21 cellular contexts compared by ENCODE assay signal in genomic region chr13:93775027-93775426, GRCh38.
DNase-seq lines count a peak whose midpoint lies in the region; ATAC-seq, FAIRE-seq and TF ChIP-seq lines count a peak whose summit lies in the region.
"Had no signal": no experiment of that assay in that cellular context is flagged by ENCODE, and none has a peak within 500 bp of the region (broad histone marks: within the 10 kb centered on the region; RNA-seq: fewer than 3 reads in every experiment).

No MANE protein-coding gene starts in this region.

- H3K4me3 ChIP-seq in IMR-90 (ENCODE audit: insufficient read depth, low read depth, low read length): no peak overlapping the region
- H3K4me3 ChIP-seq in astrocyte (ENCODE audit: insufficient read depth, low read depth, low read length): no peak overlapping the region
- H3K4me3 ChIP-seq in mesenchymal stem cell (ENCODE audit: insufficient read depth in 1 of 2, low read depth in 1 of 2, low read length in 2 of 2): no peak overlapping the region
- H3K4me3 ChIP-seq in tibial artery: no peak overlapping the region
- H3K4me3 ChIP-seq: PC-9, SJCRH30 had no signal

- no peaks in the 10 kb centered on the region for H3K9me3 Mint-ChIP-seq in astrocyte (ENCODE audit: unreplicated experiment)
- H3K9me3 Mint-ChIP-seq: H9 had no signal

- no peak for ATAC-seq in IMR-90 (ENCODE audit: low read depth)

- H3K4me1 ChIP-seq in IMR-90 (ENCODE audit: control insufficient read depth, insufficient read depth, low read length) (peaks cover 9% of the 10 kb centered on the region; the same call in 1 of the 2 replicates), astrocyte (ENCODE audit: insufficient read depth, low read length) (peaks cover 26% of the 10 kb centered on the region), mesenchymal stem cell (ENCODE audit: control insufficient read depth, insufficient read depth, low read depth, low read length) (peaks cover 2% of the 10 kb centered on the region), tibial artery (peaks cover 0 to 67% (median 14%) of the 10 kb centered on the region in 4 donors)
- H3K4me1 ChIP-seq: SJCRH30 had no signal

- H2BK12ac ChIP-seq in mesenchymal stem cell (ENCODE audit: low read length in 2 of 2): no peak overlapping the region

- H3K14ac ChIP-seq in IMR-90 (replicated peaks; ENCODE audit: low read depth, low read length): peak overlapping the region; percentile 10
- no peak overlapping the region for H3K14ac ChIP-seq in mesenchymal stem cell (ENCODE audit: low read length in 2 of 2)

- dilution Hi-C loops in IMR-90 (cut with HindIII; ENCODE audit: low sequenced_read_pairs, unreplicated experiment): no loop called here

- H3K4me2 ChIP-seq in IMR-90 (ENCODE audit: low read depth, low read length): peak overlapping the region; percentile 97; the same call in 1 of the 2 replicates
- H3K4me2 ChIP-seq in astrocyte (ENCODE audit: low read length): peak overlapping the region; percentile 65
- no peak overlapping the region for H3K4me2 ChIP-seq in mesenchymal stem cell (ENCODE audit: low read length, poor library complexity, severe bottlenecking)
- H3K4me2 ChIP-seq: PC-9 had no signal

- no peaks in the 10 kb centered on the region for H3K9me3 ChIP-seq in IMR-90 (ENCODE audit: control insufficient read depth, insufficient read depth, low read length)
- H3K9me3 ChIP-seq in astrocyte (ENCODE audit: insufficient read depth, low read depth, low read length): no peaks in the 10 kb centered on the region
- no peaks in the 10 kb centered on the region for H3K9me3 ChIP-seq in mesenchymal stem cell (ENCODE audit: control insufficient read depth, low read length)
- no peaks in the 10 kb centered on the region for H3K9me3 ChIP-seq in tibial artery
- H3K9me3 ChIP-seq: SJCRH30 had no signal

- CTCF ChIA-PET in IMR-90 (lab: Yijun Ruan, JAX): interaction anchor here (0.9 kb wide), 1 partner anchor 39 kb away, joined by 3 read pairs; no protein-coding TSS in a partner anchor

- H3K23ac ChIP-seq in IMR-90 (ENCODE audit: low read depth, low read length) (peak overlapping the region; percentile 33; the same call in 1 of the 2 replicates), mesenchymal stem cell (ENCODE audit: low read length in 2 of 2) (no peak overlapping the region)

- H3K27me3 ChIP-seq in IMR-90 (ENCODE audit: control insufficient read depth, insufficient read depth, low read length) (no peaks in the 10 kb centered on the region), astrocyte (ENCODE audit: insufficient read depth, low read length) (no peaks in the 10 kb centered on the region), mesenchymal stem cell (ENCODE audit: control insufficient read depth in 1 of 2, insufficient read depth in 1 of 2, low read length in 2 of 2) (no peaks in the 10 kb centered on the region), tibial artery (no peaks in the 10 kb centered on the region)
- H3K27me3 ChIP-seq: SJCRH30 had no signal

- H2AK5ac ChIP-seq in IMR-90 (ENCODE audit: low read depth, low read length) (no peak overlapping the region), mesenchymal stem cell (ENCODE audit: low read length, severe bottlenecking) (peak overlapping the region; percentile 61)

- peak overlapping the region; percentile 74 for H2BK120ac ChIP-seq in IMR-90 (ENCODE audit: low read depth, low read length)
- H2BK120ac ChIP-seq in mesenchymal stem cell (ENCODE audit: low read depth, low read length): no peak overlapping the region

- intact Hi-C loops in IMR-90 (cut with micrococcal nuclease): loop anchor here (5.0 kb wide), 1 partner anchor 548 kb away; the partner anchor contains the start of gene GPC6
- intact Hi-C loops in tibial artery (cut with DNase I; ENCODE audit: low total_unique reads): no loop called here

- H2BK20ac ChIP-seq in IMR-90 (ENCODE audit: low read depth, low read length): peak overlapping the region; percentile 8

- peak overlapping the region; percentile 62 for H3K4ac ChIP-seq in IMR-90 (ENCODE audit: low read depth, low read length)
- no peak overlapping the region for H3K4ac ChIP-seq in mesenchymal stem cell (ENCODE audit: low read depth in 1 of 2, low read length in 2 of 2)

- H4K91ac ChIP-seq in IMR-90 (ENCODE audit: insufficient read depth, low read depth, low read length) (peak overlapping the region; percentile 63), mesenchymal stem cell (ENCODE audit: low read length) (no peak overlapping the region)

- H3K27ac ChIP-seq in IMR-90 (ENCODE audit: insufficient read depth, low read length) (peak overlapping the region; percentile 70; the same call in 1 of the 2 replicates), astrocyte (ENCODE audit: low read depth, low read length) (peak overlapping the region; percentile 43), mesenchymal stem cell (ENCODE audit: low read length, poor library complexity, severe bottlenecking) (peak overlapping the region; percentile 64), tibial artery (peak overlapping the region; percentile 45 to 63)
- H3K27ac ChIP-seq: PC-9, SJCRH30 had no signal

- peaks cover 34% of the 10 kb centered on the region for H3K4me1 Mint-ChIP-seq in astrocyte (ENCODE audit: low read depth, unreplicated experiment)
- H3K4me1 Mint-ChIP-seq: CD14-positive monocyte had no signal

- peak overlapping the region; percentile 59 for H4K5ac ChIP-seq in IMR-90 (ENCODE audit: low read depth, low read length)

- in situ Hi-C loops in IMR-90 (cut with MboI; ENCODE audit: low sequenced_read_pairs): no loop called here

- peaks cover 1% of the 10 kb centered on the region for H3K36me3 Mint-ChIP-seq in astrocyte (ENCODE audit: low read depth, unreplicated experiment)
- H3K36me3 Mint-ChIP-seq: CD14-positive monocyte had no signal

- H2BK5ac ChIP-seq in IMR-90 (ENCODE audit: low read depth, low read length, poor library complexity, severe bottlenecking): peak overlapping the region; percentile 70
- H2BK5ac ChIP-seq in mesenchymal stem cell (ENCODE audit: low read depth, low read length, poor library complexity, severe bottlenecking): no peak overlapping the region

- DNase-seq in IMR-90: no peak
- no peak for DNase-seq in astrocyte (ENCODE audit: low read depth)
- DNase-seq in mesenchymal stem cell: no peak
- no peak for DNase-seq in tibial artery
- DNase-seq in HT-29 (ENCODE audit: low spot score): no peak
- no peak for DNase-seq in GF-D8 (lab: John Stamatoyannopoulos, UW)
- no peak for DNase-seq in iPS-NIHi7 (ENCODE audit: extremely low spot score)
- DNase-seq: DMS 273 treated with DMSO at 0.1 percent for 48 hours, DND-41, H9, MM.1S, NCI-H1105 treated with DMSO at 0.1 percent for 48 hours, NCI-H1694 treated with DMSO at 0.1 percent for 48 hours, NCI-H2107, NCI-H510A treated with DMSO at 0.1 percent for 48 hours, NCI-H774, PC-9, SJCRH30, SW 1271 had no signal

- H3K9ac ChIP-seq in IMR-90 (ENCODE audit: low read depth, low read length) (peak overlapping the region; percentile 49; the same call in 1 of the 2 replicates), astrocyte (ENCODE audit: low read length) (peak overlapping the region; percentile 37), mesenchymal stem cell (ENCODE audit: low read length) (peak overlapping the region; percentile 75)

- no peaks in the 10 kb centered on the region for H3K79me1 ChIP-seq in IMR-90 (ENCODE audit: low read depth in 1 of 2, low read length in 2 of 2)
- peaks cover 3% of the 10 kb centered on the region for H3K79me1 ChIP-seq in mesenchymal stem cell (replicated peaks; ENCODE audit: low read length, poor library complexity, severe bottlenecking)

- H3K9me1 ChIP-seq in IMR-90 (ENCODE audit: insufficient read depth, low read length): no peaks in the 10 kb centered on the region

- H3K27ac Mint-ChIP-seq in astrocyte (ENCODE audit: unreplicated experiment): no peak overlapping the region
- H3K27ac Mint-ChIP-seq: CD14-positive monocyte, H9 had no signal

- H3K56ac ChIP-seq in IMR-90 (ENCODE audit: extremely low read depth, insufficient read depth, low read length): no peak overlapping the region

- peak overlapping the region; percentile 92 for H3K18ac ChIP-seq in IMR-90 (ENCODE audit: low read depth, low read length)
- peak overlapping the region in 1 of 2 experiments; percentile 4 for H3K18ac ChIP-seq in mesenchymal stem cell (ENCODE audit: low read depth in 1 of 2, low read length in 2 of 2)

- no TSS peak for BruUV-seq in IMR-90 (replicated peaks; lab: Mats Ljungman, UMichigan)

- no CpG with 5 or more reads among the region's 4 CpGs for WGBS in IMR-90 (ENCODE audit: extremely low coverage in 2 of 2, insufficient read length in 1 of 2), 2 experiments
- WGBS in mesenchymal stem cell: 93% methylated on average over 1 of the region's 4 CpGs

- peak overlapping the region; percentile 23; the same call in 1 of the 3 replicates for H2BK15ac ChIP-seq in IMR-90 (ENCODE audit: low read depth, low read length)
- no peak overlapping the region for H2BK15ac ChIP-seq in mesenchymal stem cell (ENCODE audit: low read depth, poor library complexity, severe bottlenecking)

- H4K20me1 ChIP-seq in IMR-90 (ENCODE audit: insufficient read depth, low read length) (no peaks in the 10 kb centered on the region), astrocyte (ENCODE audit: insufficient read depth, low read length) (no peaks in the 10 kb centered on the region)

- H3K27me3 Mint-ChIP-seq in astrocyte (ENCODE audit: low read depth, unreplicated experiment): no peaks in the 10 kb centered on the region

- no peaks in the 10 kb centered on the region for H3K79me2 ChIP-seq in astrocyte (ENCODE audit: insufficient read depth, low read length)

- TF ChIP-seq RAD21 in IMR-90 (IDR thresholded peaks at IDR 0.05; ENCODE audit: low read length): no peak

- no peaks in the 10 kb centered on the region for H3K36me3 ChIP-seq in IMR-90 (ENCODE audit: control insufficient read depth, insufficient read depth, low read length)
- H3K36me3 ChIP-seq in astrocyte (ENCODE audit: insufficient read depth, low read length): no peaks in the 10 kb centered on the region
- no peaks in the 10 kb centered on the region for H3K36me3 ChIP-seq in mesenchymal stem cell (ENCODE audit: control insufficient read depth in 1 of 2, insufficient read depth in 2 of 2, low read depth in 1 of 2, low read length in 2 of 2)
- H3K36me3 ChIP-seq in tibial artery: no peaks in the 10 kb centered on the region
- H3K36me3 ChIP-seq: SJCRH30 had no signal

- FAIRE-seq in astrocyte (lab: Jason Lieb, UNC): no peak
- FAIRE-seq: G401.6 had no signal

- TF ChIP-seq CTCF in IMR-90 (conservative IDR thresholded peaks at IDR 0.05; ENCODE audit: low read depth, low read length) (no peak), astrocyte (IDR thresholded peaks at IDR 0.05; ENCODE audit: insufficient read depth, low read depth, low read length) (no peak), tibial artery (IDR thresholded peaks at IDR 0.05) (no peak)

- peak overlapping the region; percentile 39 to 53; a peak in 3 of 4 replicates for H4K8ac ChIP-seq in IMR-90 (ENCODE audit: low read depth in 2 of 2, low read length in 2 of 2)
- H4K8ac ChIP-seq in mesenchymal stem cell (ENCODE audit: low read length): no peak overlapping the region

- H2AK9ac ChIP-seq in IMR-90 (replicated peaks; ENCODE audit: low read depth, low read length, poor library complexity): no peak overlapping the region

- POLR2A ChIA-PET in IMR-90 (lab: Charles Lee; ENCODE audit: unreplicated experiment): no interaction called here

- TF ChIP-seq POLR2A in IMR-90 (IDR thresholded peaks at IDR 0.05; ENCODE audit: low read depth, low read length): no peak

- no peak overlapping the region for H3K4me3 Mint-ChIP-seq in astrocyte (ENCODE audit: unreplicated experiment)
- H3K4me3 Mint-ChIP-seq: CD14-positive monocyte, H9 had no signal

- no peak overlapping the region for H2AFZ ChIP-seq in IMR-90 (replicated peaks; ENCODE audit: low read length, poor library complexity)
- no peak overlapping the region for H2AFZ ChIP-seq in astrocyte (ENCODE audit: low read depth, low read length)
- H2AFZ ChIP-seq in mesenchymal stem cell (ENCODE audit: low read depth, low read length): no peak overlapping the region
- H2AFZ ChIP-seq: PC-9 had no signal
